1 cellular context compared by ENCODE assay signal in genomic region chr3:20622304-20622703, GRCh38.
TF ChIP-seq lines count a peak whose summit lies in the region.

No MANE protein-coding gene starts in this region.

TF ChIP-seq in H1, 55 proteins besides CTCF, POLR2A, EP300 and RAD21 (continued from another document):
- no peak for TF ChIP-seq CHD7 (IDR thresholded peaks at IDR 0.05; ENCODE audit: insufficient replicate concordance, low read length)
- TF ChIP-seq JUND (IDR thresholded peaks at IDR 0.05; ENCODE audit: low read length) = no peak
- TF ChIP-seq HDAC6 (IDR thresholded peaks at IDR 0.05; ENCODE audit: low read depth, low read length) = no peak
- no peak for TF ChIP-seq EZH2 (IDR thresholded peaks at IDR 0.05; ENCODE audit: low read depth, low read length, severe bottlenecking)
- TF ChIP-seq TCF12 (IDR thresholded peaks at IDR 0.05; ENCODE audit: low read depth, low read length) = no peak
- TF ChIP-seq SIX5 (IDR thresholded peaks at IDR 0.05; ENCODE audit: low read depth, low read length) = no peak
- no peak for TF ChIP-seq SRF (IDR thresholded peaks at IDR 0.05; ENCODE audit: low read depth, low read length)
- TF ChIP-seq JUN (IDR thresholded peaks at IDR 0.05; ENCODE audit: low read depth, low read length) = no peak
- TF ChIP-seq CTBP2 (IDR thresholded peaks at IDR 0.05; ENCODE audit: borderline replicate concordance, insufficient read depth, insufficient read length, low read length) = no peak
- no peak for TF ChIP-seq KDM5A (IDR thresholded peaks at IDR 0.05; ENCODE audit: low read length)
- TF ChIP-seq CREB1 (IDR thresholded peaks at IDR 0.05) = no peak
TF ChIP-seq in H1: peak in this region for 0.
